Comparison of ENCODE assay signal across 15 cellular contexts in the genomic region with DNA sequence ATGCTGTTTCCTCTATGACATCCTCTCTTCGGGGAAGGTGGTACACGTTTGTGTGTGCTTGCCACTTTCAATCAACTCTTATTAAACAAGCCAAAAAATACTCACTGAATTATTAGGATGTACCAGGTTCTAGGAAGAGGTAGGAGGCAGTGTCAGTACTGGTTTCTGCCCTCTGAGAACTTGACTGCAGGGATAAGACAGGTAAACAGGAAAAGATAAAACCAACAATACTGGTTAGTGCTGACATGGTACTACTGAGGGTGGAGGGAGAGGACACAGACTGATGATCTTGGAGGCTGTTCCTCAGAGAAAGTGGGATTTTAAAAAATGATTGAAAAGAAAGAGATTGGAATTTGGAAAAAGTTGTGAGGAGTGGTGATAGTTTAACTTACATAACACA.
"Had no signal": no experiment of that assay in that cellular context is flagged by ENCODE, and none has a peak within 500 bp of the region (broad histone marks: within the 10 kb centered on the region; RNA-seq: fewer than 3 reads in every experiment).

No MANE protein-coding gene starts in this region.

- H3K27ac ChIP-seq: epithelial cell of prostate, gastrocnemius medialis, heart left ventricle, prostate gland, SK-N-MC, stomach, testis, upper lobe of right lung had no signal

- H3K27me3 ChIP-seq: gastrocnemius medialis, heart left ventricle, stomach, testis, upper lobe of right lung had no signal

- H3K4me1 ChIP-seq: gastrocnemius medialis, heart left ventricle, prostate gland, stomach, testis, upper lobe of right lung had no signal

- ATAC-seq: gastrocnemius medialis, heart left ventricle, right cardiac atrium, upper lobe of right lung had no signal

- DNase-seq: activated CD4-positive, alpha-beta T cell treated with anti-CD3 and anti-CD28 coated beads for 48 hours; activated effector memory CD4-positive, alpha-beta T cell treated with anti-CD3 and anti-CD28 coated beads, Interleukin-2, amount 50 U/mL, for 16 hours; dermis blood vessel endothelial cell; gastrocnemius medialis; heart left ventricle; right cardiac atrium; small intestine; stimulated activated CD4-positive, alpha-beta T cell treated with anti-CD3 and anti-CD28 coated beads, Interleukin-4, amount 100 ng/mL, for 4 hours; stimulated activated CD8-positive, alpha-beta memory T cell treated with anti-CD3 and anti-CD28 coated beads, Interleukin-4, amount 100 ng/mL, for 48 hours; stomach; testis; upper lobe of right lung had no signal

- H3K9me3 ChIP-seq: gastrocnemius medialis, prostate gland, testis, upper lobe of right lung had no signal

- H3K36me3 ChIP-seq: gastrocnemius medialis, heart left ventricle, prostate gland, stomach, upper lobe of right lung had no signal

- H3K4me3 ChIP-seq: gastrocnemius medialis, heart left ventricle, prostate gland, SK-N-MC, stomach, testis, upper lobe of right lung had no signal
